In the genomic region with DNA sequence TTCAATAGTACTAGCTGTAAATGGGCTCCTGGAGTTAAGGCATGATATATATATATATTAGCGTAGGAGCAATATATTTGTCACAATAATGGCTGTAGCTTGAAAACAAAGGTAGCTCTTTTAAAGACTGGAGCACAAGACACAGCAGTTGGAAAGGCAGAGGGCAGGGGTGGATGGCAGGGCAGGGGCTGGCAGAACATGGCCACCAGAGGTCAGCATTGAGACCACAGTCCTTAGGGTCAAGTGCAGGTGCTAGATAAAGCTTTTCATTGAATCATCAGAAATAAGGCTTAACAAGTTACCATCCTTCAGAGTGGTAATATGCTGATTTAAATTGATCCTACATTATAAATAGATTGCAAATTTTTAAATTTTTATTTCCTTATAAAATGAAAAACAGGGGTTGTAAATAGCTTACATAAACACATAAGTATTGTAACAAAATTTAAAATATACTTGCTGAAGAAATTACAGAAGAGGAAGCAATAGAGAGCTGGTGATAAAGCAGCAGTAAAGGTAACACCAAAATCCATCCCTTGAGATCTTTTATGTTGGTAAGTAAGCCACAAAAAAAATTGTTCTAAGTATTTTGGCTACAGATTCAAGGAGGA, we compare ENCODE assay signal across 8 cellular contexts.
A peak's percentile ranks its signal among the peaks of the same experiment; 100 is the strongest.
DNase-seq lines count a peak whose midpoint lies in the region; ATAC-seq and TF ChIP-seq lines count a peak whose summit lies in the region.

No MANE protein-coding gene starts in this region.

- no peaks in the 10 kb centered on the region for H3K36me3 ChIP-seq in Loucy (ENCODE audit: insufficient read depth, low read length)

- H3K27me3 Mint-ChIP-seq in glutamatergic neuron (ENCODE audit: unreplicated experiment), result no peaks in the 10 kb centered on the region

- no peak overlapping the region for H3K4me2 ChIP-seq in Loucy (ENCODE audit: low read depth, low read length, poor library complexity, severe bottlenecking)

- H3K36me3 Mint-ChIP-seq in glutamatergic neuron (ENCODE audit: unreplicated experiment), result no peaks in the 10 kb centered on the region

- H3K79me2 ChIP-seq in Loucy (ENCODE audit: insufficient read depth, low read length), result no peaks in the 10 kb centered on the region

- H4K20me1 ChIP-seq in Loucy (ENCODE audit: insufficient read depth, low read length, poor library complexity, severe bottlenecking), result no peaks in the 10 kb centered on the region

- no peak overlapping the region for H3K4me3 Mint-ChIP-seq in glutamatergic neuron (ENCODE audit: unreplicated experiment)

- no peak overlapping the region for H3K9ac ChIP-seq in Loucy (ENCODE audit: low read depth, low read length, poor library complexity, severe bottlenecking)

- H3K27me3 ChIP-seq in Loucy (ENCODE audit: insufficient read depth, low read length, poor library complexity, severe bottlenecking), result no peaks in the 10 kb centered on the region

- DNase-seq in AG20443 (ENCODE audit: low spot score) (peak; percentile 60), GM13977 (ENCODE audit: low spot score) (peak; percentile 44), UCSD-AML1 (lab: John Stamatoyannopoulos, UW; ENCODE audit: unreplicated experiment) (peak; percentile 33), glutamatergic neuron (peak; percentile 82), GOT3 (lab: John Stamatoyannopoulos, UW) (no peak)
- DNase-seq in stimulated activated CD4-positive, alpha-beta T cell treated with anti-CD3 and anti-CD28 coated beads, Interleukin-2, amount 100 ng/mL, for 48 hours, result peak; percentile 24 to 26

- ATAC-seq in GM21723 (IDR thresholded peaks at IDR 0.05; ENCODE audit: unreplicated experiment), result no peak

- H3F3A ChIP-seq in Loucy (ENCODE audit: low read depth), result no peaks in the 10 kb centered on the region

- no peaks in the 10 kb centered on the region for H3K9me3 ChIP-seq in Loucy (ENCODE audit: insufficient read depth, low read depth, low read length)

- no peak overlapping the region for H3K27ac Mint-ChIP-seq in glutamatergic neuron (ENCODE audit: unreplicated experiment)

- no peaks in the 10 kb centered on the region for H3K9me3 Mint-ChIP-seq in glutamatergic neuron (ENCODE audit: unreplicated experiment)

- TF ChIP-seq CTCF in GM13977 (IDR thresholded peaks at IDR 0.05; ENCODE audit: extremely low read depth, insufficient read depth, missing control alignments) (peak; percentile 81), Loucy (conservative IDR thresholded peaks at IDR 0.05; ENCODE audit: low read length) (peak; percentile 84), glutamatergic neuron (IDR thresholded peaks at IDR 0.05; ENCODE audit: partially characterized antibody, unreplicated experiment) (peak; percentile 77)

- H3K9me2 ChIP-seq in Loucy (replicated peaks; ENCODE audit: low read depth, low read length), result no peaks in the 10 kb centered on the region

- H2AFZ ChIP-seq in Loucy (ENCODE audit: low read length), result no peak overlapping the region

- no peaks in the 10 kb centered on the region for H3K4me1 ChIP-seq in Loucy (ENCODE audit: insufficient read depth, low read length, poor library complexity, severe bottlenecking)

- peaks cover 10% of the 10 kb centered on the region for H3K4me1 Mint-ChIP-seq in glutamatergic neuron (ENCODE audit: low read depth, unreplicated experiment)

- H3K4me3 ChIP-seq in Loucy (ENCODE audit: low read length, poor library complexity, severe bottlenecking), result no peak overlapping the region

- in situ Hi-C loops in GM13977 (cut with MboI; ENCODE audit: low pct_unique_long_range_greater_than_20kb, low sequenced_read_pairs, unreplicated experiment), result loop anchor here (25.0 kb wide), 1 partner anchor 202 kb away; no protein-coding TSS in a partner anchor
